In the genomic region with DNA sequence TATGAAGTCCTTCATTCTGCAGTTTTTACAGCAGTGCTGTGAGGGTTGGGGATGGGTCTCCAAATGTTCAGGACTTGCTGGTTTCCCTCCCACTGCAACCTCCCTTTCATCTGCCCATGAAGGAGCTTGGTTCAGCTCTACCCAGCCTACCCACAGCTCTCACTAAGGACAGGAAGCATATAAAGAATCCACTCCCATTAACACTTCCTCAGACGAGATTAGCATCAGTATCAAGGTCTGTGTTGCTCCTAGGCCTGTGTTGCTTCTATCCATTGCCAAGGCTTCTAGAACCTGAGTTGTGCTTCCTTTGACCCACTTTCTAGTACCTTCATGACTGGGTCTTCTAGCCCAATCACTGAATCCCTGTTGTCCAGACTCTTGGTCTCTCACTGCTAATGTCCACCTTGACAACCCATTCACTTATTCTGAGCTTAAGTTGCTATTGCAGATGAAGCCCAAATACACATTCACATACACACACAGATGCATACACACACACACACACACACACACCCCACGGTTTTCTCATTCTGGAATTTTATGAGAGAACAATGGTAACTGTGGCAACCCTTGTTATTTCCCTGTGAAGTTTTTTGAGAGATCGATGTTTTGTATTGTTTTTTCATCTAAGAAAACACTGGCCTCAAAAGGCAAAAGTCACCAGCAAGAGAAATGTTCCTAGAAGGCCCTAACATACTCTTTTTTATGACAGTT, we compare ENCODE assay signal across 16 cellular contexts.
"Had no signal": no experiment of that assay in that cellular context is flagged by ENCODE, and none has a peak within 500 bp of the region (broad histone marks: within the 10 kb centered on the region; RNA-seq: fewer than 3 reads in every experiment).

No MANE protein-coding gene starts in this region.

- H3K27ac ChIP-seq: cardiac muscle cell, left lung, ovary, right lobe of liver, suprapubic skin, transverse colon, vagina had no signal

- DNase-seq: activated CD4-positive, alpha-beta T cell treated with anti-CD3 and anti-CD28 coated beads for 1 hour; activated gamma-delta T cell treated with Interleukin-2 at 50 U/mL for 16 hours; foreskin melanocyte; left lung; mammary epithelial cell; nephron progenitor cell; ovary; right lobe of liver; small intestine; stimulated activated CD4-positive, alpha-beta T cell treated with anti-CD3 and anti-CD28 coated beads, Interleukin-15, amount 100 ng/mL, for 24 hours; stimulated activated CD4-positive, alpha-beta T cell treated with anti-CD3 and anti-CD28 coated beads, Interleukin-2, amount 100 ng/mL, for 48 hours; T-cell; transverse colon had no signal

- H3K36me3 ChIP-seq: cardiac muscle cell, left lung, ovary, right lobe of liver, suprapubic skin, transverse colon, vagina had no signal

- H3K4me1 ChIP-seq: left lung, right lobe of liver, vagina had no signal

- ATAC-seq: left lung, right lobe of liver, T-cell had no signal

- H3K4me3 ChIP-seq: cardiac muscle cell, left lung, ovary, right lobe of liver, suprapubic skin, transverse colon, vagina had no signal

- H3K9me3 ChIP-seq: left lung, ovary, right lobe of liver, suprapubic skin, transverse colon, vagina had no signal

- H3K27me3 ChIP-seq: cardiac muscle cell, left lung, ovary, right lobe of liver, suprapubic skin, transverse colon, vagina had no signal
